ENCODE assay signal across 1 cellular context in genomic region chr10:96118604-96119450, GRCh38.
TF ChIP-seq lines count a peak whose summit lies in the region.

No MANE protein-coding gene starts in this region.

TF ChIP-seq in K562, 482 proteins besides CTCF, POLR2A, EP300 and RAD21 (continued from another document):
- TF ChIP-seq ZNF318 (IDR thresholded peaks at IDR 0.05; ENCODE audit: borderline replicate concordance in 1 of 2, low read depth in 1 of 2) (no peak), NR3C1 (CRISPR knock-in tag; IDR thresholded peaks at IDR 0.05) (no peak), TFE3 (CRISPR knock-in tag; IDR thresholded peaks at IDR 0.05) (no peak), KLF13 (tag; IDR thresholded peaks at IDR 0.05; ENCODE audit: borderline replicate concordance, low read depth) (no peak), C11orf30 (IDR thresholded peaks at IDR 0.05; ENCODE audit: low read depth) (no peak), ESRRB (CRISPR knock-in tag; IDR thresholded peaks at IDR 0.05; ENCODE audit: borderline replicate concordance) (no peak), PTBP1 (IDR thresholded peaks at IDR 0.05; ENCODE audit: low read depth, low read length) (no peak), E2F6 (IDR thresholded peaks at IDR 0.05; ENCODE audit: borderline replicate concordance in 1 of 2, extremely low read depth in 1 of 2, insufficient read depth in 1 of 2, insufficient read length in 1 of 2, low read depth in 1 of 2, low read length in 1 of 2, poor library complexity in 1 of 2, severe bottlenecking in 1 of 2) (no peak)
- TF ChIP-seq, protein P1, sequence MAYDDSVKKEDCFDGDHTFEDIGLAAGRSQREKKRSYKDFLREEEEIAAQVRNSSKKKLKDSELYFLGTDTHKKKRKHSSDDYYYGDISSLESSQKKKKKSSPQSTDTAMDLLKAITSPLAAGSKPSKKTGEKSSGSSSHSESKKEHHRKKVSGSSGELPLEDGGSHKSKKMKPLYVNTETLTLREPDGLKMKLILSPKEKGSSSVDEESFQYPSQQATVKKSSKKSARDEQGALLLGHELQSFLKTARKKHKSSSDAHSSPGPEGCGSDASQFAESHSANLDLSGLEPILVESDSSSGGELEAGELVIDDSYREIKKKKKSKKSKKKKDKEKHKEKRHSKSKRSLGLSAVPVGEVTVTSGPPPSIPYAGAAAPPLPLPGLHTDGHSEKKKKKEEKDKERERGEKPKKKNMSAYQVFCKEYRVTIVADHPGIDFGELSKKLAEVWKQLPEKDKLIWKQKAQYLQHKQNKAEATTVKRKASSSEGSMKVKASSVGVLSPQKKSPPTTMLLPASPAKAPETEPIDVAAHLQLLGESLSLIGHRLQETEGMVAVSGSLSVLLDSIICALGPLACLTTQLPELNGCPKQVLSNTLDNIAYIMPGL (CRISPR knock-in tag; IDR thresholded peaks at IDR 0.05) = no peak
